ENCODE assay signal across 17 cellular contexts in genomic region chr22:45754822-45755221, GRCh38.
"Had no signal": no experiment of that assay in that cellular context is flagged by ENCODE, and none has a peak within 500 bp of the region (broad histone marks: within the 10 kb centered on the region; RNA-seq: fewer than 3 reads in every experiment).

No MANE protein-coding gene starts in this region.

- H3K9me3 Mint-ChIP-seq: activated CD4-positive, alpha-beta T cell treated with anti-CD3 and anti-CD28 coated beads, Interleukin-2, amount 10 ng/mL, durations not matched to agents 24 days and 14 days; activated naive CD8-positive, alpha-beta T cell treated with anti-CD3 and anti-CD28 coated beads for 36 hours; activated T-helper 1 cell treated with anti-CD3 and anti-CD28 coated beads, Interleukin-12 subunit alpha, Interleukin-12 subunit beta, Interleukin-2, Interleukin-4 antibody, amounts not matched to agents 30 ng/mL and 10 ng/mL and 1 ng/mL, durations not matched to agents 14 hours and 24 hours and 36 hours; brain; effector memory CD8-positive, alpha-beta T cell; memory B cell; naive thymus-derived CD8-positive, alpha-beta T cell; stimulated activated naive CD8-positive, alpha-beta T cell treated with anti-CD3 and anti-CD28 coated beads, Interleukin-15, Interleukin-2, amounts not matched to agents 100 ng/mL and 50 ng/mL, for 24 hours had no signal

- H3K27me3 Mint-ChIP-seq: activated CD4-positive, alpha-beta T cell treated with anti-CD3 and anti-CD28 coated beads, Interleukin-2, amount 10 ng/mL, durations not matched to agents 24 days and 14 days; activated naive CD8-positive, alpha-beta T cell treated with anti-CD3 and anti-CD28 coated beads for 36 hours; brain; effector memory CD8-positive, alpha-beta T cell; memory B cell; naive thymus-derived CD8-positive, alpha-beta T cell; stimulated activated naive CD8-positive, alpha-beta T cell treated with anti-CD3 and anti-CD28 coated beads, Interleukin-15, Interleukin-2, amounts not matched to agents 100 ng/mL and 50 ng/mL, for 24 hours had no signal

- H3K4me3 Mint-ChIP-seq: activated CD4-positive, alpha-beta T cell treated with anti-CD3 and anti-CD28 coated beads, Interleukin-2, amount 10 ng/mL, durations not matched to agents 24 days and 14 days; activated naive CD8-positive, alpha-beta T cell treated with anti-CD3 and anti-CD28 coated beads for 36 hours; activated T-helper 1 cell treated with anti-CD3 and anti-CD28 coated beads, Interleukin-12 subunit alpha, Interleukin-12 subunit beta, Interleukin-2, Interleukin-4 antibody, amounts not matched to agents 30 ng/mL and 10 ng/mL and 1 ng/mL, durations not matched to agents 14 hours and 24 hours and 36 hours; brain; effector memory CD8-positive, alpha-beta T cell; memory B cell; naive thymus-derived CD8-positive, alpha-beta T cell; stimulated activated naive CD8-positive, alpha-beta T cell treated with anti-CD3 and anti-CD28 coated beads, Interleukin-15, Interleukin-2, amounts not matched to agents 100 ng/mL and 50 ng/mL, for 24 hours had no signal

- H3K9me3 ChIP-seq: gastroesophageal sphincter, heart right ventricle, suprapubic skin had no signal

- ATAC-seq: effector memory CD8-positive, alpha-beta T cell; gastroesophageal sphincter; naive thymus-derived CD8-positive, alpha-beta T cell had no signal

- H3K27ac Mint-ChIP-seq: activated CD4-positive, alpha-beta T cell treated with anti-CD3 and anti-CD28 coated beads, Interleukin-2, amount 10 ng/mL, durations not matched to agents 24 days and 14 days; activated naive CD8-positive, alpha-beta T cell treated with anti-CD3 and anti-CD28 coated beads for 36 hours; activated T-helper 1 cell treated with anti-CD3 and anti-CD28 coated beads, Interleukin-12 subunit alpha, Interleukin-12 subunit beta, Interleukin-2, Interleukin-4 antibody, amounts not matched to agents 30 ng/mL and 10 ng/mL and 1 ng/mL, durations not matched to agents 14 hours and 24 hours and 36 hours; brain; stimulated activated naive CD8-positive, alpha-beta T cell treated with anti-CD3 and anti-CD28 coated beads, Interleukin-15, Interleukin-2, amounts not matched to agents 100 ng/mL and 50 ng/mL, for 24 hours had no signal

- H3K27ac ChIP-seq: gastroesophageal sphincter, heart right ventricle, suprapubic skin had no signal

- H3K27me3 ChIP-seq: gastroesophageal sphincter, heart right ventricle, suprapubic skin had no signal

- DNase-seq: activated CD4-positive, alpha-beta T cell treated with anti-CD3 and anti-CD28 coated beads, Interleukin-2, amount 10 ng/mL, durations not matched to agents 24 days and 14 days; activated CD8-positive, alpha-beta memory T cell treated with anti-CD3 and anti-CD28 coated beads for 24 hours; activated naive CD8-positive, alpha-beta T cell treated with anti-CD3 and anti-CD28 coated beads for 36 hours; effector memory CD8-positive, alpha-beta T cell; heart right ventricle; naive thymus-derived CD8-positive, alpha-beta T cell; stimulated activated CD4-positive, alpha-beta T cell treated with anti-CD3 and anti-CD28 coated beads, Interleukin-4, amount 100 ng/mL, for 4 hours; stimulated activated CD8-positive, alpha-beta memory T cell treated with anti-CD3 and anti-CD28 coated beads, Interleukin-4, amount 100 ng/mL, for 48 hours; T-helper 2 cell; trophoblast cell had no signal

- H3K4me1 Mint-ChIP-seq: activated CD4-positive, alpha-beta T cell treated with anti-CD3 and anti-CD28 coated beads, Interleukin-2, amount 10 ng/mL, durations not matched to agents 24 days and 14 days; activated naive CD8-positive, alpha-beta T cell treated with anti-CD3 and anti-CD28 coated beads for 36 hours had no signal

- H3K4me3 ChIP-seq: gastroesophageal sphincter, heart right ventricle, smooth muscle cell, suprapubic skin had no signal
